ENCODE assay signal across 27 cellular contexts in genomic region chr2:151668737-151669136, GRCh38.
"Had no signal": no experiment of that assay in that cellular context is flagged by ENCODE, and none has a peak within 500 bp of the region (broad histone marks: within the 10 kb centered on the region; RNA-seq: fewer than 3 reads in every experiment).

No MANE protein-coding gene starts in this region.

- DNase-seq: activated CD4-positive, alpha-beta T cell treated with anti-CD3 and anti-CD28 coated beads for 48 hours; activated CD4-positive, alpha-beta T cell treated with anti-CD3 and anti-CD28 coated beads, Interleukin-2, amount 50 U/mL, for 48 hours; activated CD8-positive, alpha-beta memory T cell treated with anti-CD3 and anti-CD28 coated beads for 24 hours; activated effector memory CD4-positive, alpha-beta T cell treated with anti-CD3 and anti-CD28 coated beads, Interleukin-2, amount 50 U/mL, for 16 hours; activated naive CD4-positive, alpha-beta T cell treated with anti-CD3 and anti-CD28 coated beads for 36 hours; activated naive CD8-positive, alpha-beta T cell treated with anti-CD3 and anti-CD28 coated beads for 36 hours; adrenal gland; aorta; body of pancreas; dermis blood vessel endothelial cell; effector CD8-positive, alpha-beta T cell; glutamatergic neuron; immature natural killer cell; kidney; left colon; mammary epithelial cell; naive B cell; occipital lobe; right cardiac atrium; stimulated activated CD4-positive, alpha-beta T cell treated with anti-CD3 and anti-CD28 coated beads, Interleukin-2, amount 100 ng/mL, for 48 hours had no signal

- H3K27ac Mint-ChIP-seq: activated naive CD4-positive, alpha-beta T cell treated with anti-CD3 and anti-CD28 coated beads for 36 hours; activated naive CD8-positive, alpha-beta T cell treated with anti-CD3 and anti-CD28 coated beads for 36 hours; activated T-helper 1 cell treated with anti-CD3 and anti-CD28 coated beads, Interleukin-12 subunit alpha, Interleukin-12 subunit beta, Interleukin-2, Interleukin-4 antibody, amounts not matched to agents 30 ng/mL and 10 ng/mL and 1 ng/mL, durations not matched to agents 14 hours and 24 hours and 36 hours; mesothelial cell of epicardium; naive B cell; stimulated activated naive CD8-positive, alpha-beta T cell treated with anti-CD3 and anti-CD28 coated beads, Interleukin-15, Interleukin-2, amounts not matched to agents 100 ng/mL and 50 ng/mL, for 24 hours had no signal

- H3K27ac ChIP-seq: adrenal gland, body of pancreas, parathyroid adenoma, thoracic aorta had no signal

- H3K9me3 Mint-ChIP-seq: activated naive CD4-positive, alpha-beta T cell treated with anti-CD3 and anti-CD28 coated beads for 36 hours; activated naive CD8-positive, alpha-beta T cell treated with anti-CD3 and anti-CD28 coated beads for 36 hours; activated T-helper 1 cell treated with anti-CD3 and anti-CD28 coated beads, Interleukin-12 subunit alpha, Interleukin-12 subunit beta, Interleukin-2, Interleukin-4 antibody, amounts not matched to agents 30 ng/mL and 10 ng/mL and 1 ng/mL, durations not matched to agents 14 hours and 24 hours and 36 hours; immature natural killer cell; mesothelial cell of epicardium; naive B cell; neural crest cell; stimulated activated effector memory CD8-positive, alpha-beta T cell treated with anti-CD3 and anti-CD28 coated beads, Interleukin-12 subunit alpha, Interleukin-12 subunit beta, amount 100 ng/mL, for 72 hours; stimulated activated naive CD8-positive, alpha-beta T cell treated with anti-CD3 and anti-CD28 coated beads, Interleukin-15, Interleukin-2, amounts not matched to agents 100 ng/mL and 50 ng/mL, for 24 hours had no signal

- ATAC-seq: body of pancreas; left colon; stimulated activated effector memory CD8-positive, alpha-beta T cell treated with anti-CD3 and anti-CD28 coated beads, Interleukin-12 subunit alpha, Interleukin-12 subunit beta, amount 100 ng/mL, for 72 hours had no signal

- H3K36me3 Mint-ChIP-seq: activated naive CD8-positive, alpha-beta T cell treated with anti-CD3 and anti-CD28 coated beads for 36 hours; mesothelial cell of epicardium; stimulated activated effector memory CD8-positive, alpha-beta T cell treated with anti-CD3 and anti-CD28 coated beads, Interleukin-12 subunit alpha, Interleukin-12 subunit beta, amount 100 ng/mL, for 72 hours had no signal

- H3K36me3 ChIP-seq: adrenal gland, thoracic aorta had no signal

- H3K4me3 Mint-ChIP-seq: activated naive CD4-positive, alpha-beta T cell treated with anti-CD3 and anti-CD28 coated beads for 36 hours; activated naive CD8-positive, alpha-beta T cell treated with anti-CD3 and anti-CD28 coated beads for 36 hours; activated T-helper 1 cell treated with anti-CD3 and anti-CD28 coated beads, Interleukin-12 subunit alpha, Interleukin-12 subunit beta, Interleukin-2, Interleukin-4 antibody, amounts not matched to agents 30 ng/mL and 10 ng/mL and 1 ng/mL, durations not matched to agents 14 hours and 24 hours and 36 hours; mesothelial cell of epicardium; naive B cell; neural crest cell; stimulated activated naive CD8-positive, alpha-beta T cell treated with anti-CD3 and anti-CD28 coated beads, Interleukin-15, Interleukin-2, amounts not matched to agents 100 ng/mL and 50 ng/mL, for 24 hours had no signal

- H3K27me3 ChIP-seq: adrenal gland, body of pancreas had no signal

- H3K79me2 ChIP-seq: parathyroid adenoma had no signal

- H3K4me1 ChIP-seq: adrenal gland, body of pancreas had no signal

- H3K4me3 ChIP-seq: adrenal gland, body of pancreas, thoracic aorta had no signal

- H3K27me3 Mint-ChIP-seq: activated naive CD8-positive, alpha-beta T cell treated with anti-CD3 and anti-CD28 coated beads for 36 hours; naive B cell; stimulated activated naive CD8-positive, alpha-beta T cell treated with anti-CD3 and anti-CD28 coated beads, Interleukin-15, Interleukin-2, amounts not matched to agents 100 ng/mL and 50 ng/mL, for 24 hours had no signal

- H3K4me1 Mint-ChIP-seq: neural crest cell had no signal
